ENCODE assay signal across 16 cellular contexts in the genomic region with DNA sequence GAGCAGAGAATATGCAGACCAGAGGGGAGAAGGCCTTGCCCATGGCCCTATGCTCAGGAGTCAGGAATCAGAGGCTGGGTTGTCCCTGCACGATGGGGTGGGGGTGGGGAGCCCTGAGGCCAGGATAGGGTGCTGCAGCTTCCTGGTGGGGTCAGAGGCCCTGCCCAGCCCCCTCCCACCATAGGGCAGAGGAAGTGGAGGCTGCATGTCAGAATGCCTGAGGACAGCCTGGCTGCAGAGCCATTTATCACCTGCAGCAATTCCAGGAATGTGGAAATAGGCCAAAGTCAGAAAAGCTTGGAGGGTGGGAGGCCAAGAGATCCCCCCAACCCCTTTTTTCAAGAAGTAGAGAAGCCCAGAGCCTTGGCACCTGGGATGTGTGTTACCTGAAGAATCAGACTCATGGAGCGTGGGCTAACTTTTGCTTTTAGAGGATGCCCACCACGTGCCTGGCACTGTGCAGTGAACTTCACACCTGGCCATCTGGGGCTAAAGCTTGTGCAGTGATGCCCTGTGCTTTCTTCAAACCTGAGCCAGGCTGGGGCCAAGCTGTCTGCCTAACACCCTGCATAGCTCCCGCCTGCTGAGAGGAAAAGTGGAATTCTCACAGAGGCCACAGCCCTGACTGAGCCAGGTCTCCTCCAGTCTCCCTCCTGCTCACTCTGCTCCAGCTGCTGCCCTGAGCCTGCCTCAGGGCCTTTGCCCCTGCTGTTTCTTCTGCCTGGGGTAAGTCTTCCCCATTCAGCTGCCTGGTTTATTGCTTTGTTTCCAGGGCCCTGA.
DNase-seq lines count a peak whose midpoint lies in the region; FAIRE-seq lines count a peak whose summit lies in the region.
"Had no signal": no experiment of that assay in that cellular context is flagged by ENCODE, and none has a peak within 500 bp of the region (broad histone marks: within the 10 kb centered on the region; RNA-seq: fewer than 3 reads in every experiment).

No MANE protein-coding gene starts in this region.

- FAIRE-seq in urothelium cell line (lab: Jason Lieb, UNC) = no peak

- peak; percentile 39 for DNase-seq in activated effector memory CD4-positive, alpha-beta T cell treated with anti-CD3 and anti-CD28 coated beads, Interleukin-2, amount 50 U/mL, for 16 hours
- no peak for DNase-seq in activated effector memory CD4-positive, alpha-beta T cell treated with Interleukin-2 at 50 U/mL for 16 hours
- DNase-seq in SW480 (ENCODE audit: low spot score) (peak; percentile 62), islet precursor cell (peak; percentile 98), urothelium cell line (ENCODE audit: low spot score) (peak; percentile 53), superior temporal gyrus (ENCODE audit: extremely low spot score) (no peak), NAMALWA (ENCODE audit: low spot score) (no peak), amygdala (lab: John Stamatoyannopoulos, UW) (no peak)
- DNase-seq: activated CD8-positive, alpha-beta memory T cell treated with anti-CD3 and anti-CD28 coated beads for 24 hours; activated gamma-delta T cell; COR-L47; glutamatergic neuron; kidney glomerular epithelial cell; NCI-H187; NCI-H510A treated with DMSO at 0.1 percent for 48 hours; stimulated activated CD4-positive, alpha-beta T cell treated with anti-CD3 and anti-CD28 coated beads, Interleukin-4, amount 100 ng/mL, for 24 hours had no signal

Comparison
In these comparisons a context has a peak if more than half of its experiments do, and no peak if none do; other contexts are left out.
1. DNase-seq: peak in activated effector memory CD4-positive, alpha-beta T cell treated with anti-CD3 and anti-CD28 coated beads, Interleukin-2, amount 50 U/mL, for 16 hours (single experiment), SW480 (single experiment), islet precursor cell (single experiment) and urothelium cell line (single experiment); none in activated effector memory CD4-positive, alpha-beta T cell treated with Interleukin-2 at 50 U/mL for 16 hours (single experiment), superior temporal gyrus (single experiment), NAMALWA (single experiment) and amygdala (0 of 56).